ENCODE assay signal across 8 cellular contexts in the genomic region with DNA sequence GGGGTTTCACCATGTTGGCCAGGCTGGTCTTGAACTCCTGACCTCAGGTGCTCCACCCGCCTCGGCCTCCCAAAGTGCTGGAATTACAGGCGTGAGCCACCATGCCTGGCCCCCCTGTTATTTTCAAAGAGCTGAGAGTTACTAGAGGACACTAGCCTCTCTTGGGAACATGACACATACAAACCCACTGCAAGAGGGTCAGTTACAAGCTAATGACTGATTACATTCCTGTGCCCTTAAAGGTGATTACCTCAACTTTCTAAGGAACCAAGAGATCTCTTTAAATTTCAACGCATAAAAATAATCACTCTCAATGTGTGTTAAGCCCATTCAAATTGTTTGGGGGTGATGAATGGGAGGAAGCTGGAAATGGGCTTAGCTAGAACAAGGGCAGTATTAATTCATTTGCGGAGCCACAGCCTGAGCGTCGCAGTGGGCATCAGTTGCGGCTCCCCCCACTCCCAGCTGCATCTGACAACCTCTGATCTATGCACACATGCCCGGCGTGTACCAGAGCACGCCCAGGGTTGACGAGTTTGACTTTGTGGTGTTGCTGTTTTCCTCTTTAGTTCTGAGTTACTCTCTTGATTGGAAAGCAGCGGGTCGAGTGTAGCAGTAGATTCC.
DNase-seq lines count a peak whose midpoint lies in the region; ATAC-seq and TF ChIP-seq lines count a peak whose summit lies in the region.
"Had no signal": no experiment of that assay in that cellular context is flagged by ENCODE, and none has a peak within 500 bp of the region (broad histone marks: within the 10 kb centered on the region; RNA-seq: fewer than 3 reads in every experiment).

No MANE protein-coding gene starts in this region.

- H3K9ac ChIP-seq in NT2/D1 (ENCODE audit: insufficient read length, low read depth): peak overlapping the region; percentile 21

- TF ChIP-seq POLR2A in tibial nerve (IDR thresholded peaks at IDR 0.05): no peak

- no peaks in the 10 kb centered on the region for H3K4me1 ChIP-seq in NT2/D1 (ENCODE audit: insufficient read depth, insufficient read length)
- peaks cover 4 to 81% (median 52%) of the 10 kb centered on the region in 4 donors for H3K4me1 ChIP-seq in tibial nerve

- H3K4me3 Mint-ChIP-seq in activated CD8-positive, alpha-beta T cell treated with anti-CD3 and anti-CD28 coated beads, Interleukin-2, amount 10 ng/mL, durations not matched to agents 7 days and 5 days: no peak overlapping the region

- DNase-seq in NT2/D1 (ENCODE audit: low read depth, low spot score) (no peak), mesenteric fat pad (ENCODE audit: low spot score) (peak; percentile 53), tibial nerve (ENCODE audit: low spot score in 2 of 2) (no peak), NCI-H69 (lab: John Stamatoyannopoulos, UW) (no peak)
- DNase-seq in activated CD8-positive, alpha-beta memory T cell treated with anti-CD3 and anti-CD28 coated beads, Interleukin-2, amount 50 U/mL, for 48 hours: no peak
- DNase-seq in activated CD8-positive, alpha-beta T cell treated with anti-CD3 and anti-CD28 coated beads, Interleukin-2, amount 10 ng/mL, durations not matched to agents 7 days and 5 days: no peak
- DNase-seq: NCI-H1694 had no signal

- no peak overlapping the region for H3K4me3 ChIP-seq in NT2/D1 (ENCODE audit: insufficient read length, low read depth)
- H3K4me3 ChIP-seq in tibial nerve: peak overlapping the region in 1 of 4 donors; percentile 14

- no peaks in the 10 kb centered on the region for H3K4me1 Mint-ChIP-seq in activated CD8-positive, alpha-beta T cell treated with anti-CD3 and anti-CD28 coated beads, Interleukin-2, amount 10 ng/mL, durations not matched to agents 7 days and 5 days (ENCODE audit: low read depth)

- H3K36me3 Mint-ChIP-seq in activated CD8-positive, alpha-beta T cell treated with anti-CD3 and anti-CD28 coated beads, Interleukin-2, amount 10 ng/mL, durations not matched to agents 7 days and 5 days (ENCODE audit: low read depth): no peaks in the 10 kb centered on the region

- H3K36me3 ChIP-seq in NT2/D1 (ENCODE audit: insufficient read depth, insufficient read length, low read length) (no peaks in the 10 kb centered on the region), tibial nerve (no peaks in the 10 kb centered on the region)

- H3K27ac Mint-ChIP-seq in activated CD8-positive, alpha-beta T cell treated with anti-CD3 and anti-CD28 coated beads, Interleukin-2, amount 10 ng/mL, durations not matched to agents 7 days and 5 days: no peak overlapping the region

- CTCF ChIA-PET in activated CD8-positive, alpha-beta T cell treated with anti-CD3 and anti-CD28 coated beads, Interleukin-2, amount 10 ng/mL, durations not matched to agents 7 days and 5 days (lab: Charles Lee): no interaction called here

- no peaks in the 10 kb centered on the region for H3K9me3 Mint-ChIP-seq in activated CD8-positive, alpha-beta T cell treated with anti-CD3 and anti-CD28 coated beads, Interleukin-2, amount 10 ng/mL, durations not matched to agents 7 days and 5 days (ENCODE audit: insufficient read depth)

- peak overlapping the region; percentile 76 for H3K27ac ChIP-seq in cingulate gyrus (ENCODE audit: low read depth, low read length)
- peak overlapping the region; percentile 55 to 93 (median 90) for H3K27ac ChIP-seq in tibial nerve

- 25 to 30% methylated on average over 14 of the region's 14 CpGs for WGBS in tibial nerve, 2 donors

- no peak for TF ChIP-seq CTCF in tibial nerve (IDR thresholded peaks at IDR 0.05)

- TF ChIP-seq EP300 in tibial nerve (IDR thresholded peaks at IDR 0.05): no peak

- no peak for ATAC-seq in activated CD8-positive, alpha-beta T cell treated with anti-CD3 and anti-CD28 coated beads, Interleukin-2, amount 10 ng/mL, durations not matched to agents 7 days and 5 days

- peaks cover 6% of the 10 kb centered on the region for H3K27me3 Mint-ChIP-seq in activated CD8-positive, alpha-beta T cell treated with anti-CD3 and anti-CD28 coated beads, Interleukin-2, amount 10 ng/mL, durations not matched to agents 7 days and 5 days (ENCODE audit: low read depth)

- no peaks in the 10 kb centered on the region for H3K27me3 ChIP-seq in NT2/D1 (ENCODE audit: insufficient read depth, insufficient read length)
- no peaks in the 10 kb centered on the region for H3K27me3 ChIP-seq in tibial nerve

- POLR2A ChIA-PET in activated CD8-positive, alpha-beta T cell treated with anti-CD3 and anti-CD28 coated beads, Interleukin-2, amount 10 ng/mL, durations not matched to agents 7 days and 5 days (lab: Charles Lee): no interaction called here

- no peaks in the 10 kb centered on the region for H3K9me3 ChIP-seq in NT2/D1 (ENCODE audit: insufficient read depth, low read length)
- H3K9me3 ChIP-seq in tibial nerve: no peaks in the 10 kb centered on the region
